ENCODE assay signal across 23 cellular contexts in genomic region chr2:109272461-109272860, GRCh38.
A peak's percentile ranks its signal among the peaks of the same experiment; 100 is the strongest.
DNase-seq lines count a peak whose midpoint lies in the region; ATAC-seq, FAIRE-seq and TF ChIP-seq lines count a peak whose summit lies in the region.
"Had no signal": no experiment of that assay in that cellular context is flagged by ENCODE, and none has a peak within 500 bp of the region (broad histone marks: within the 10 kb centered on the region; RNA-seq: fewer than 3 reads in every experiment).

No MANE protein-coding gene starts in this region.

- H4K20me1 ChIP-seq in fibroblast of lung (ENCODE audit: control insufficient read depth, extremely low read depth, insufficient read depth, low read length) (no peaks in the 10 kb centered on the region), osteoblast (ENCODE audit: insufficient read depth, low read length) (peaks cover 45% of the 10 kb centered on the region)

- no peak overlapping the region for H3K9ac ChIP-seq in fibroblast of lung (ENCODE audit: insufficient read depth, low read length)

- DNase-seq in left cardiac atrium, result peak; percentile 8
- no peak for DNase-seq in right atrium auricular region (ENCODE audit: low spot score)
- DNase-seq in fibroblast of lung (ENCODE audit: low read depth in 2 of 2), result peak in 1 of 2 donors; percentile 25
- DNase-seq in osteoblast (ENCODE audit: insufficient read length, low spot score, missing footprints), result peak; percentile 50
- no peak for DNase-seq in RCC 7860 (ENCODE audit: low spot score)
- DNase-seq: Caco-2; CD4-positive, alpha-beta memory T cell; KBM-7; MM.1S; NCI-H1092 treated with DMSO at 0.1 percent for 48 hours; NCI-H1436 treated with DMSO at 0.1 percent for 48 hours; NCI-H1930; NCI-H2227 treated with DMSO at 0.1 percent for 48 hours; NCI-H510A; NCI-H774; NK-92 treated with Interleukin-12 subunit alpha and Interleukin-12 subunit beta, amount 100 ng/mL, for 24 hours; SJCRH30 had no signal

- FAIRE-seq in RCC 7860 (lab: Jason Lieb, UNC), result no peak
- FAIRE-seq: G401.6, GM12892, GM18507 had no signal

- TF ChIP-seq POLR2A in GM18505 (IDR thresholded peaks at IDR 0.05; ENCODE audit: borderline replicate concordance, extremely low read depth, insufficient read depth, insufficient read length), result no peak

- no peak for TF ChIP-seq CTCF in right atrium auricular region (IDR thresholded peaks at IDR 0.05)
- no peak for TF ChIP-seq CTCF in fibroblast of lung (conservative IDR thresholded peaks at IDR 0.05 in 1 of 2, IDR thresholded peaks at IDR 0.05 in 1 of 2; ENCODE audit: low read depth in 1 of 2, low read length in 2 of 2)
- no peak for TF ChIP-seq CTCF in osteoblast (IDR thresholded peaks at IDR 0.05; ENCODE audit: extremely low read depth, low read depth, low read length)

- no peak overlapping the region for H3K4me3 ChIP-seq in right atrium auricular region
- H3K4me3 ChIP-seq in fibroblast of lung (replicated peaks in 1 of 4; ENCODE audit: control extremely low read depth in 1 of 4, insufficient read depth in 1 of 4, low read depth in 3 of 4, low read length in 4 of 4), result no peak overlapping the region
- H3K4me3 ChIP-seq in osteoblast (ENCODE audit: insufficient read depth, low read length), result no peak overlapping the region
- H3K4me3 ChIP-seq: SJCRH30 had no signal

- H2AFZ ChIP-seq in fibroblast of lung (ENCODE audit: low read length) (no peak overlapping the region), osteoblast (ENCODE audit: low read length) (no peak overlapping the region)

- no peak overlapping the region for H3K27ac ChIP-seq in right atrium auricular region
- no peak overlapping the region for H3K27ac ChIP-seq in fibroblast of lung (ENCODE audit: insufficient read depth, low read length)
- no peak overlapping the region for H3K27ac ChIP-seq in osteoblast (ENCODE audit: low read depth, low read length)
- H3K27ac ChIP-seq: SJCRH30 had no signal

- H3K4me1 ChIP-seq in right atrium auricular region, result peaks cover 0 to 8% of the 10 kb centered on the region in 2 donors
- no peaks in the 10 kb centered on the region for H3K4me1 ChIP-seq in fibroblast of lung (ENCODE audit: control insufficient read depth, extremely low read depth, insufficient read depth, low read length)
- H3K4me1 ChIP-seq in osteoblast (ENCODE audit: insufficient read depth, low read length), result no peaks in the 10 kb centered on the region
- H3K4me1 ChIP-seq: Caco-2, SJCRH30 had no signal

- H3K9me3 ChIP-seq in right atrium auricular region (no peaks in the 10 kb centered on the region), fibroblast of lung (ENCODE audit: control insufficient read depth, insufficient read depth, low read depth, low read length) (no peaks in the 10 kb centered on the region), osteoblast (ENCODE audit: low read depth, low read length) (no peaks in the 10 kb centered on the region)
- H3K9me3 ChIP-seq: Caco-2, SJCRH30 had no signal

- H3K36me3 ChIP-seq in right atrium auricular region (no peaks in the 10 kb centered on the region), fibroblast of lung (ENCODE audit: control insufficient read depth, insufficient read depth, low read length) (no peaks in the 10 kb centered on the region), osteoblast (ENCODE audit: insufficient read depth, low read length) (no peaks in the 10 kb centered on the region)
- H3K36me3 ChIP-seq: SJCRH30 had no signal

- intact Hi-C loops in left cardiac atrium (cut with DNase I), result no loop called here

- H3K4me2 ChIP-seq in fibroblast of lung (ENCODE audit: extremely low read depth, insufficient read depth, low read length) (peak overlapping the region; percentile 13), osteoblast (ENCODE audit: insufficient read depth, low read length) (no peak overlapping the region)

- H3K27me3 ChIP-seq in right atrium auricular region (no peaks in the 10 kb centered on the region), fibroblast of lung (ENCODE audit: control insufficient read depth, insufficient read depth, low read length) (no peaks in the 10 kb centered on the region), osteoblast (ENCODE audit: insufficient read depth, low read length) (no peaks in the 10 kb centered on the region)
- H3K27me3 ChIP-seq: SJCRH30 had no signal

- ATAC-seq in left cardiac atrium (no peak), GM18505 (IDR thresholded peaks at IDR 0.05; ENCODE audit: unreplicated experiment) (no peak), GM19467 (IDR thresholded peaks at IDR 0.05; ENCODE audit: unreplicated experiment) (no peak)
- ATAC-seq: Panc1 had no signal

- H3K79me2 ChIP-seq in fibroblast of lung (ENCODE audit: control insufficient read depth, insufficient read depth, low read length) (peaks cover 15% of the 10 kb centered on the region), osteoblast (ENCODE audit: insufficient read depth, low read length) (peaks cover 60% of the 10 kb centered on the region)

Comparison
In these comparisons a context has a peak if more than half of its experiments do, and no peak if none do; other contexts are left out.
1. DNase-seq: peak in left cardiac atrium (single experiment) and osteoblast (single experiment); none in right atrium auricular region (single experiment) and RCC 7860 (single experiment).